In genomic region chr20:41748051-41748450, GRCh38 we compare ENCODE assay signal across 19 cellular contexts.
DNase-seq lines count a peak whose midpoint lies in the region; ATAC-seq, FAIRE-seq and TF ChIP-seq lines count a peak whose summit lies in the region.
"Had no signal": no experiment of that assay in that cellular context is flagged by ENCODE, and none has a peak within 500 bp of the region (broad histone marks: within the 10 kb centered on the region; RNA-seq: fewer than 3 reads in every experiment).

No MANE protein-coding gene starts in this region.

- no peak for TF ChIP-seq POLR2A in H1 (IDR thresholded peaks at IDR 0.05; ENCODE audit: control extremely low read depth in 1 of 2, low read depth in 2 of 2, low read length in 2 of 2)

- H2AFZ ChIP-seq in H1 (ENCODE audit: low read length) (peak overlapping the region; percentile 5; the same call in 1 of the 2 replicates), OCI-LY7 (ENCODE audit: low read length) (no peak overlapping the region)

- H3K23ac ChIP-seq in H1 (ENCODE audit: insufficient read length) (no peak overlapping the region), mesendoderm (ENCODE audit: low read length) (no peak overlapping the region)

- peak overlapping the region; percentile 54 for H3K4ac ChIP-seq in H1 (replicated peaks; ENCODE audit: insufficient read length, low read depth, low read length)
- H3K4ac ChIP-seq in mesendoderm (ENCODE audit: low read depth, low read length): no peak overlapping the region

- H3K9ac ChIP-seq in H1 (replicated peaks in 1 of 4; ENCODE audit: extremely low read depth in 1 of 4, low read depth in 3 of 4, low read length in 3 of 4) (no peak overlapping the region; a peak in 1 of 7 replicates), mesendoderm (ENCODE audit: low read length) (no peak overlapping the region)

- H3K27ac Mint-ChIP-seq in stimulated activated effector memory CD8-positive, alpha-beta T cell treated with anti-CD3 and anti-CD28 coated beads, Interleukin-12 subunit alpha, Interleukin-12 subunit beta, amount 100 ng/mL, for 72 hours: no peak overlapping the region
- H3K27ac Mint-ChIP-seq: B cell; CD4-positive, alpha-beta T cell had no signal

- 0 out of 2 replicates have a peak overlapping the region, but pooled peaks have one; percentile 39 for H2BK12ac ChIP-seq in H1 (ENCODE audit: low read depth, low read length)

- no peak overlapping the region for H2BK20ac ChIP-seq in H1 (ENCODE audit: low read length)

- no peaks in the 10 kb centered on the region for H4K20me1 ChIP-seq in H1 (replicated peaks in 1 of 2; ENCODE audit: control insufficient read depth in 1 of 2, insufficient read depth in 2 of 2, low read length in 2 of 2)
- no peaks in the 10 kb centered on the region for H4K20me1 ChIP-seq in OCI-LY7 (ENCODE audit: insufficient read depth, low read length)

- peak; percentile 13; the same call in 2 of the 3 replicates for ATAC-seq in RWPE2 (ENCODE audit: low read depth)
- ATAC-seq in stimulated activated effector memory CD8-positive, alpha-beta T cell treated with anti-CD3 and anti-CD28 coated beads, Interleukin-12 subunit alpha, Interleukin-12 subunit beta, amount 100 ng/mL, for 72 hours: peak; percentile 41
- ATAC-seq: HCT116 had no signal

- 85% methylated on average over 4 of the region's 4 CpGs; no CpG with 5 or more reads in 1 of the 2 experiments for WGBS in H1 (ENCODE audit: extremely low coverage in 1 of 2, insufficient coverage in 1 of 2, insufficient read length in 1 of 2, insufficient replicate concordance in 2 of 2, low coverage in 1 of 2, low lambda C conversion rate in 2 of 2, missing lambda C conversion rate in 1 of 2), 2 experiments
- WGBS in mesendoderm (ENCODE audit: extremely low coverage, insufficient coverage, low lambda C conversion rate): no CpG with 5 or more reads among the region's 4 CpGs

- H3K18ac ChIP-seq in H1 (ENCODE audit: extremely low read depth, low read length): no peak overlapping the region
- no peak overlapping the region for H3K18ac ChIP-seq in mesendoderm (ENCODE audit: low read length)

- TF ChIP-seq RAD21 in H1 (IDR thresholded peaks at IDR 0.05 in 1 of 2, conservative IDR thresholded peaks at IDR 0.05 in 1 of 2; ENCODE audit: low read depth in 2 of 2, low read length in 2 of 2): peak in 1 of 2 experiments; percentile 27; a peak in 1 of 4 replicates

- H3K4me2 ChIP-seq in H1 (ENCODE audit: insufficient read depth in 1 of 2, low read depth in 2 of 2, low read length in 2 of 2) (no peak overlapping the region), mesendoderm (ENCODE audit: low read length) (no peak overlapping the region), OCI-LY7 (ENCODE audit: low read length) (no peak overlapping the region)

- H3K9me3 ChIP-seq in RWPE2 (ENCODE audit: severe bottlenecking) (no peaks in the 10 kb centered on the region), H1 (ENCODE audit: insufficient read depth in 2 of 2, low read depth in 1 of 2, low read length in 1 of 2) (no peaks in the 10 kb centered on the region), OCI-LY7 (ENCODE audit: low read length) (no peaks in the 10 kb centered on the region)

- H2AK5ac ChIP-seq in H1 (ENCODE audit: low read depth, low read length): no peak overlapping the region
- no peak overlapping the region for H2AK5ac ChIP-seq in mesendoderm (ENCODE audit: low read length)

- H3K14ac ChIP-seq in H1 (ENCODE audit: insufficient read length): no peak overlapping the region

- H3K4me3 ChIP-seq in RWPE2 (ENCODE audit: severe bottlenecking) (no peak overlapping the region), H1 (ENCODE audit: extremely low read depth in 1 of 4, insufficient read depth in 2 of 4, low read depth in 3 of 4, low read length in 4 of 4) (no peak overlapping the region), mesendoderm (ENCODE audit: low read length) (no peak overlapping the region), OCI-LY7 (ENCODE audit: low read depth, low read length, poor library complexity, severe bottlenecking) (no peak overlapping the region)

- CTCF ChIA-PET in H1 (lab: Charles Lee; ENCODE audit: partially characterized antibody): interaction anchor here (0.6 to 5.2 kb wide), 15 partner anchors 10 to 368 kb away, joined by 3 to 48 read pairs (median 4); no protein-coding TSS in a partner anchor
- CTCF ChIA-PET in OCI-LY7 (lab: Charles Lee; ENCODE audit: unreplicated experiment): no interaction called here

- no peaks in the 10 kb centered on the region for H3K23me2 ChIP-seq in H1 (ENCODE audit: low read depth, low read length)

- no peak for TF ChIP-seq EP300 in H1 (IDR thresholded peaks at IDR 0.05; ENCODE audit: borderline replicate concordance in 1 of 2, low read depth in 2 of 2, low read length in 2 of 2)

- no TSS peak for BruUV-seq in OCI-LY7 (replicated peaks; lab: Mats Ljungman, UMichigan)

- H4K5ac ChIP-seq in H1 (ENCODE audit: insufficient read length, low read depth, low read length) (no peak overlapping the region), mesendoderm (ENCODE audit: low read length) (no peak overlapping the region)

- H2BK15ac ChIP-seq in H1 (ENCODE audit: low read length) (no peak overlapping the region), mesendoderm (replicated peaks; ENCODE audit: low read depth) (no peak overlapping the region)

- H3K79me1 ChIP-seq in H1 (ENCODE audit: low read depth, low read length): no peaks in the 10 kb centered on the region
- no peaks in the 10 kb centered on the region for H3K79me1 ChIP-seq in mesendoderm (ENCODE audit: low read length)

- H2BK5ac ChIP-seq in H1 (ENCODE audit: low read depth, low read length) (no peak overlapping the region), mesendoderm (ENCODE audit: low read length) (no peak overlapping the region)

- DNase-seq in RWPE2 (ENCODE audit: low spot score) (no peak), H1 (ENCODE audit: low read depth in 1 of 2, low spot score in 2 of 2) (no peak), mesendoderm (peak; percentile 34), NCI-H2107 treated with DMSO at 0.1 percent for 48 hours (lab: John Stamatoyannopoulos, UW; ENCODE audit: unreplicated experiment) (no peak), OCI-LY7 (ENCODE audit: low spot score) (no peak)
- no peak for DNase-seq in stimulated activated effector memory CD8-positive, alpha-beta T cell treated with anti-CD3 and anti-CD28 coated beads, Interleukin-12 subunit alpha, Interleukin-12 subunit beta, amount 100 ng/mL, for 72 hours (ENCODE audit: low spot score in 2 of 2)
- no peak for DNase-seq in effector CD8-positive, alpha-beta T cell (lab: John Stamatoyannopoulos, UW)
- DNase-seq: C1 segment of cervical spinal cord; Calu3; CD4-positive, alpha-beta T cell; DMS 273 treated with DMSO at 0.1 percent for 48 hours; DMS79 treated with DMSO at 0.1 percent for 48 hours; EL had no signal

- H3K27me3 ChIP-seq in RWPE2 (ENCODE audit: insufficient read depth, poor library complexity, severe bottlenecking) (peaks cover 15% of the 10 kb centered on the region), H1 (replicated peaks in 1 of 4; ENCODE audit: control insufficient read depth in 3 of 4, extremely low read depth in 1 of 4, insufficient read depth in 3 of 4, low read length in 3 of 4) (no peaks in the 10 kb centered on the region), mesendoderm (ENCODE audit: insufficient read depth, low read length, poor library complexity) (no peaks in the 10 kb centered on the region)

- no peak for TF ChIP-seq CTCF in RWPE2 (IDR thresholded peaks at IDR 0.05; ENCODE audit: poor library complexity, severe bottlenecking)
- peak in 2 of 3 experiments; percentile 12 to 16; a peak in 1 of 4 replicates for TF ChIP-seq CTCF in H1 (IDR thresholded peaks at IDR 0.05; ENCODE audit: control extremely low read depth in 1 of 3, insufficient read depth in 1 of 3, low read depth in 1 of 3, low read length in 3 of 3)
- TF ChIP-seq CTCF in OCI-LY7 (conservative IDR thresholded peaks at IDR 0.05; ENCODE audit: low read length): no peak

- no peak overlapping the region for H2BK120ac ChIP-seq in H1 (replicated peaks; ENCODE audit: low read depth, low read length)
- no peak overlapping the region for H2BK120ac ChIP-seq in mesendoderm (ENCODE audit: low read depth, low read length)

- no peak overlapping the region for H3K56ac ChIP-seq in H1 (replicated peaks; ENCODE audit: insufficient read length, low read depth, low read length)
- H3K56ac ChIP-seq in mesendoderm (ENCODE audit: low read length): no peak overlapping the region

- H3K27ac ChIP-seq in RWPE2 (ENCODE audit: poor library complexity, severe bottlenecking) (no peak overlapping the region), H1 (ENCODE audit: low read depth, low read length) (no peak overlapping the region), mesendoderm (ENCODE audit: low read depth, low read length) (no peak overlapping the region), OCI-LY7 (ENCODE audit: low read depth, low read length, poor library complexity, severe bottlenecking) (no peak overlapping the region)

- intact Hi-C loops in OCI-LY7 (cut with micrococcal nuclease; ENCODE audit: unreplicated experiment): no loop called here

- no peak overlapping the region; the same call in 1 of the 2 replicates for H4K8ac ChIP-seq in H1 (ENCODE audit: extremely low read depth, insufficient read depth, low read length)
- H4K8ac ChIP-seq in mesendoderm (ENCODE audit: low read depth, low read length): no peak overlapping the region

- H3K4me1 Mint-ChIP-seq in stimulated activated effector memory CD8-positive, alpha-beta T cell treated with anti-CD3 and anti-CD28 coated beads, Interleukin-12 subunit alpha, Interleukin-12 subunit beta, amount 100 ng/mL, for 72 hours: no peaks in the 10 kb centered on the region

- no peak overlapping the region for H4K91ac ChIP-seq in H1 (replicated peaks; ENCODE audit: insufficient read length, low read length)

- no peak for FAIRE-seq in H1 (lab: Jason Lieb, UNC)
- FAIRE-seq: A204.1, G401.6, GM12891, HTR-8/SVneo had no signal

- no peaks in the 10 kb centered on the region for H3K36me3 Mint-ChIP-seq in stimulated activated effector memory CD8-positive, alpha-beta T cell treated with anti-CD3 and anti-CD28 coated beads, Interleukin-12 subunit alpha, Interleukin-12 subunit beta, amount 100 ng/mL, for 72 hours

- H3K79me2 ChIP-seq in H1 (ENCODE audit: control insufficient read depth in 1 of 2, insufficient read depth in 2 of 2, low read length in 2 of 2) (no peaks in the 10 kb centered on the region), mesendoderm (ENCODE audit: control insufficient read depth, insufficient read depth, low read length) (no peaks in the 10 kb centered on the region), OCI-LY7 (ENCODE audit: insufficient read depth, low read depth, low read length) (no peaks in the 10 kb centered on the region)

- H3K9me2 ChIP-seq in OCI-LY7 (ENCODE audit: insufficient read depth, low read length): no peaks in the 10 kb centered on the region

- H3K9me3 Mint-ChIP-seq in stimulated activated effector memory CD8-positive, alpha-beta T cell treated with anti-CD3 and anti-CD28 coated beads, Interleukin-12 subunit alpha, Interleukin-12 subunit beta, amount 100 ng/mL, for 72 hours: no peaks in the 10 kb centered on the region
- H3K9me3 Mint-ChIP-seq: CD4-positive, alpha-beta T cell had no signal

- H3K4me3 Mint-ChIP-seq in stimulated activated effector memory CD8-positive, alpha-beta T cell treated with anti-CD3 and anti-CD28 coated beads, Interleukin-12 subunit alpha, Interleukin-12 subunit beta, amount 100 ng/mL, for 72 hours: no peak overlapping the region
- H3K4me3 Mint-ChIP-seq: B cell; CD4-positive, alpha-beta T cell had no signal

- H3K36me3 ChIP-seq in RWPE2 (ENCODE audit: low read depth): no peaks in the 10 kb centered on the region
- no peaks in the 10 kb centered on the region for H3K36me3 ChIP-seq in H1 (ENCODE audit: control insufficient read depth in 2 of 4, insufficient read depth in 4 of 4, low read length in 3 of 4)
- no peaks in the 10 kb centered on the region for H3K36me3 ChIP-seq in mesendoderm (ENCODE audit: control insufficient read depth, insufficient read depth, low read length)
- no peaks in the 10 kb centered on the region for H3K36me3 ChIP-seq in OCI-LY7 (ENCODE audit: insufficient read depth, low read length)

- H3K4me1 ChIP-seq in RWPE2 (ENCODE audit: insufficient read depth, poor library complexity, severe bottlenecking): no peaks in the 10 kb centered on the region
- peaks cover 0 to 4% (median 0%) of the 10 kb centered on the region in 4 experiments; a peak in 2 of 7 replicates for H3K4me1 ChIP-seq in H1 (replicated peaks in 1 of 4; ENCODE audit: control insufficient read depth in 3 of 4, insufficient read depth in 4 of 4, low read length in 3 of 4)
- H3K4me1 ChIP-seq in mesendoderm (ENCODE audit: control insufficient read depth, low read depth, low read length): no peaks in the 10 kb centered on the region
- no peaks in the 10 kb centered on the region for H3K4me1 ChIP-seq in OCI-LY7 (ENCODE audit: insufficient read depth, low read length, poor library complexity, severe bottlenecking)

- POLR2A ChIA-PET in H1 (lab: Charles Lee; ENCODE audit: partially characterized antibody) (interaction anchor here (1.4 kb wide), 1 partner anchor 8 kb away, joined by 3 read pairs; no protein-coding TSS in a partner anchor), OCI-LY7 (lab: Charles Lee) (no interaction called here)

Comparison
In these comparisons a context has a peak if more than half of its experiments do, and no peak if none do; other contexts are left out.
1. CTCF ChIP-seq: peak in H1 (2 of 3); none in RWPE2 (single experiment) and OCI-LY7 (single experiment).